Comparison of ENCODE assay signal across 12 cellular contexts in genomic region chr18:41096504-41096903, GRCh38.
DNase-seq lines count a peak whose midpoint lies in the region; ATAC-seq, FAIRE-seq and TF ChIP-seq lines count a peak whose summit lies in the region.
"Had no signal": no experiment of that assay in that cellular context is flagged by ENCODE, and none has a peak within 500 bp of the region (broad histone marks: within the 10 kb centered on the region; RNA-seq: fewer than 3 reads in every experiment).

No MANE protein-coding gene starts in this region.

- H3K27ac ChIP-seq in heart left ventricle (no peak overlapping the region), right cardiac atrium (ENCODE audit: low read length) (no peak overlapping the region), endothelial cell of umbilical vein (ENCODE audit: insufficient read depth, low read depth, low read length) (no peak overlapping the region), HepG2 (ENCODE audit: extremely low read length, insufficient read depth, low read length) (no peak overlapping the region)
- H3K27ac ChIP-seq: right atrium auricular region had no signal

- no peaks in the 10 kb centered on the region for H3K27me3 ChIP-seq in heart left ventricle
- H3K27me3 ChIP-seq in right cardiac atrium (ENCODE audit: control insufficient read depth, insufficient read depth) = no peaks in the 10 kb centered on the region
- no peaks in the 10 kb centered on the region for H3K27me3 ChIP-seq in endothelial cell of umbilical vein (ENCODE audit: control insufficient read depth in 2 of 2, insufficient read depth in 2 of 2, low read length in 2 of 2)
- H3K27me3 ChIP-seq in HepG2 (ENCODE audit: control insufficient read depth in 1 of 2, insufficient read depth in 2 of 2, low read length in 2 of 2) = no peaks in the 10 kb centered on the region
- H3K27me3 ChIP-seq: right atrium auricular region had no signal

- H2AFZ ChIP-seq in endothelial cell of umbilical vein (ENCODE audit: low read depth, low read length) (no peak overlapping the region), HepG2 (ENCODE audit: low read length) (no peak overlapping the region)

- dilution Hi-C loops in endothelial cell of umbilical vein (cut with MboI; ENCODE audit: extremely low pct_ligation_motif_present, low sequenced_read_pairs) = no loop called here

- ATAC-seq in heart left ventricle (peak in 3 of 4 donors; percentile 31 to 67 (median 49)), right cardiac atrium (no peak), HepG2 (no peak), HG03565 (IDR thresholded peaks at IDR 0.05; ENCODE audit: unreplicated experiment) (no peak), GM21390 (IDR thresholded peaks at IDR 0.05; ENCODE audit: unreplicated experiment) (no peak)
- ATAC-seq: stimulated activated naive CD8-positive, alpha-beta T cell treated with anti-CD3 and anti-CD28 coated beads, Interleukin-15, Interleukin-2, amounts not matched to agents 100 U/mL and 50 U/mL, for 24 hours had no signal

- POLR2A ChIA-PET in endothelial cell of umbilical vein (lab: Charles Lee) = no interaction called here
- POLR2A ChIA-PET in HepG2 (lab: Yijun Ruan, JAX) = no interaction called here

- TF ChIP-seq EP300 in HepG2 (IDR thresholded peaks at IDR 0.05; ENCODE audit: low read depth in 2 of 2, low read length in 2 of 2) = no peak
- no peak for TF ChIP-seq EP300 in HepG2 (CRISPR knock-in tag; IDR thresholded peaks at IDR 0.05; ENCODE audit: borderline replicate concordance)

- H4K20me1 ChIP-seq in endothelial cell of umbilical vein (replicated peaks; ENCODE audit: control insufficient read depth, extremely low read depth, insufficient read depth, low read length) = no peaks in the 10 kb centered on the region
- H4K20me1 ChIP-seq in HepG2 (ENCODE audit: insufficient read depth, low read length) = no peaks in the 10 kb centered on the region

- H3K4me3 ChIP-seq in heart left ventricle (no peak overlapping the region), right cardiac atrium (ENCODE audit: low read length) (no peak overlapping the region), endothelial cell of umbilical vein (replicated peaks in 1 of 3; ENCODE audit: insufficient read depth in 1 of 3, low read depth in 1 of 3, low read length in 3 of 3) (no peak overlapping the region), HepG2 (replicated peaks in 1 of 3; ENCODE audit: insufficient read depth in 1 of 3, low read depth in 2 of 3, low read length in 3 of 3) (no peak overlapping the region)
- H3K4me3 ChIP-seq: right atrium auricular region had no signal

- no peaks in the 10 kb centered on the region for H3K36me3 ChIP-seq in heart left ventricle
- H3K36me3 ChIP-seq in endothelial cell of umbilical vein (ENCODE audit: control insufficient read depth in 2 of 2, extremely low read depth in 1 of 2, insufficient read depth in 2 of 2, low read length in 2 of 2) = no peaks in the 10 kb centered on the region
- no peaks in the 10 kb centered on the region for H3K36me3 ChIP-seq in HepG2 (replicated peaks in 1 of 2; ENCODE audit: control insufficient read depth in 1 of 2, insufficient read depth in 2 of 2, low read length in 2 of 2)
- H3K36me3 ChIP-seq: right atrium auricular region had no signal

- no peak for DNase-seq in heart left ventricle
- no peak for DNase-seq in right cardiac atrium
- peak; percentile 99 for DNase-seq in NCI-H748 treated with DMSO at 0.1 percent for 48 hours (lab: John Stamatoyannopoulos, UW)
- peak; percentile 36 for DNase-seq in endothelial cell of umbilical vein (ENCODE audit: low read depth, low spot score)
- no peak for DNase-seq in HepG2 (ENCODE audit: low spot score)
- DNase-seq in stimulated activated naive CD4-positive, alpha-beta T cell treated with Interleukin-2 at 50 U/mL for 16 hours (lab: John Stamatoyannopoulos, UW) = no peak
- DNase-seq: activated CD4-positive, alpha-beta T cell treated with anti-CD3 and anti-CD28 coated beads, Interleukin-2, amount 10 ng/mL, durations not matched to agents 7 days and 5 days; aorta; stimulated activated naive CD8-positive, alpha-beta T cell treated with anti-CD3 and anti-CD28 coated beads, Interleukin-15, Interleukin-2, amounts not matched to agents 100 U/mL and 50 U/mL, for 24 hours had no signal

- FAIRE-seq in endothelial cell of umbilical vein (lab: Jason Lieb, UNC) (no peak), HepG2 (lab: Jason Lieb, UNC) (no peak)

- H3K79me2 ChIP-seq in endothelial cell of umbilical vein (ENCODE audit: control insufficient read depth, insufficient read depth, low read length) (no peaks in the 10 kb centered on the region), HepG2 (ENCODE audit: insufficient read depth, low read length) (no peaks in the 10 kb centered on the region)

- no peaks in the 10 kb centered on the region for H3K9me3 ChIP-seq in heart left ventricle
- H3K9me3 ChIP-seq in right cardiac atrium (ENCODE audit: control insufficient read depth, low read length) = no peaks in the 10 kb centered on the region
- no peaks in the 10 kb centered on the region for H3K9me3 ChIP-seq in endothelial cell of umbilical vein (replicated peaks; ENCODE audit: control insufficient read depth, insufficient read depth, low read length)
- H3K9me3 ChIP-seq in HepG2 (ENCODE audit: low read length) = peaks cover 15% of the 10 kb centered on the region
- H3K9me3 ChIP-seq: right atrium auricular region had no signal

- H3K4me1 ChIP-seq in heart left ventricle (no peaks in the 10 kb centered on the region), right cardiac atrium (ENCODE audit: control insufficient read depth, insufficient read depth, low read length) (no peaks in the 10 kb centered on the region), endothelial cell of umbilical vein (ENCODE audit: control insufficient read depth, extremely low read depth, insufficient read depth, low read length) (no peaks in the 10 kb centered on the region), HepG2 (ENCODE audit: insufficient read depth, low read length) (no peaks in the 10 kb centered on the region)
- H3K4me1 ChIP-seq: right atrium auricular region had no signal

- no peak for TF ChIP-seq RAD21 in HepG2 (CRISPR knock-in tag; IDR thresholded peaks at IDR 0.05)

- in situ Hi-C loops in HepG2 (cut with HindIII; ENCODE audit: extremely low pct_ligation_motif_present, low pct_unique_long_range_greater_than_20kb) = no loop called here

- no peak overlapping the region for H3K9ac ChIP-seq in endothelial cell of umbilical vein (replicated peaks; ENCODE audit: extremely low read depth, insufficient read depth, low read length)
- H3K9ac ChIP-seq in HepG2 (ENCODE audit: insufficient read depth, low read depth, low read length) = no peak overlapping the region

- H3K4me2 ChIP-seq in endothelial cell of umbilical vein (ENCODE audit: insufficient read depth, low read length) = no peak overlapping the region
- no peak overlapping the region for H3K4me2 ChIP-seq in HepG2 (ENCODE audit: low read depth, low read length)

- H3K9me1 ChIP-seq in endothelial cell of umbilical vein (replicated peaks; ENCODE audit: control insufficient read depth, extremely low read depth, insufficient read depth, low read length) = no peaks in the 10 kb centered on the region

- 22 to 25% (median 24%) methylated on average over 5 of the region's 5 CpGs for WGBS in heart left ventricle, 4 donors
- WGBS in right cardiac atrium = 35% methylated on average over 5 of the region's 5 CpGs
- WGBS in HepG2 (ENCODE audit: low lambda C conversion rate) = 8% methylated on average over 5 of the region's 5 CpGs

- CTCF ChIA-PET in endothelial cell of umbilical vein (lab: Charles Lee) = interaction anchor here (1.0 to 2.1 kb wide), 3 partner anchors 161 to 659 kb away, joined by 4 to 19 read pairs (median 4); no protein-coding TSS in a partner anchor
- CTCF ChIA-PET in HepG2 (lab: Yijun Ruan, JAX; ENCODE audit: low intra/inter-chr PET ratio, low total read pairs) = no interaction called here

- TF ChIP-seq POLR2A in heart left ventricle (IDR thresholded peaks at IDR 0.05) (no peak), endothelial cell of umbilical vein (IDR thresholded peaks at IDR 0.05; ENCODE audit: low read depth, low read length) (no peak), HepG2 (IDR thresholded peaks at IDR 0.05; ENCODE audit: insufficient read depth in 1 of 2, low read depth in 2 of 2, low read length in 2 of 2) (no peak)

- TF ChIP-seq CTCF in heart left ventricle (IDR thresholded peaks at IDR 0.05) = peak in 3 of 12 donors; percentile 14 to 16 (median 16)
- no peak for TF ChIP-seq CTCF in endothelial cell of umbilical vein (IDR thresholded peaks at IDR 0.05; ENCODE audit: extremely low read depth in 1 of 2, insufficient read depth in 1 of 2, low read depth in 1 of 2, low read length in 2 of 2)
- no peak for TF ChIP-seq CTCF in HepG2 (CRISPR knock-in tag; IDR thresholded peaks at IDR 0.05)

- intact Hi-C loops in heart left ventricle (cut with DNase I) (loop anchor here in 1 of 10 donors (10.0 kb wide), 1 partner anchor 662 kb away; no protein-coding TSS in a partner anchor), right cardiac atrium (cut with DNase I) (no loop called here), endothelial cell of umbilical vein (cut with micrococcal nuclease) (no loop called here), HepG2 (cut with micrococcal nuclease; ENCODE audit: unreplicated experiment) (no loop called here)

- no TSS peak for BruUV-seq in endothelial cell of umbilical vein (replicated peaks; lab: Mats Ljungman, UMichigan)
- BruUV-seq in HepG2 (replicated peaks; lab: Mats Ljungman, UMichigan) = no TSS peak

TF ChIP-seq in endothelial cell of umbilical vein, 7 proteins besides CTCF, POLR2A, EP300 and RAD21 (continues in another document):
- no peak for TF ChIP-seq JUN (IDR thresholded peaks at IDR 0.05; ENCODE audit: borderline replicate concordance, insufficient read depth, insufficient read length, low read depth)
- no peak for TF ChIP-seq MYC (IDR thresholded peaks at IDR 0.05; ENCODE audit: low read depth, low read length)
- TF ChIP-seq, protein P1, sequence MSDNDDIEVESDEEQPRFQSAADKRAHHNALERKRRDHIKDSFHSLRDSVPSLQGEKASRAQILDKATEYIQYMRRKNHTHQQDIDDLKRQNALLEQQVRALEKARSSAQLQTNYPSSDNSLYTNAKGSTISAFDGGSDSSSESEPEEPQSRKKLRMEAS (IDR thresholded peaks at IDR 0.05; ENCODE audit: insufficient read depth, insufficient read length) = no peak
- no peak for TF ChIP-seq EZH2 (IDR thresholded peaks at IDR 0.05; ENCODE audit: borderline replicate concordance, low read depth, low read length, severe bottlenecking)

TF ChIP-seq in HepG2, 621 proteins besides CTCF, POLR2A, EP300 and RAD21 (continues in another document):
- no peak for TF ChIP-seq ZNF777 (CRISPR knock-in tag; IDR thresholded peaks at IDR 0.05)

Comparison
In these comparisons a context has a peak if more than half of its experiments do, and no peak if none do; other contexts are left out.
1. ATAC-seq: peak in heart left ventricle (3 of 4); none in right cardiac atrium (0 of 2), HepG2 (single experiment), HG03565 (single experiment) and GM21390 (single experiment).
2. DNase-seq: peak in NCI-H748 treated with DMSO at 0.1 percent for 48 hours (single experiment) and endothelial cell of umbilical vein (single experiment); none in heart left ventricle (0 of 5), right cardiac atrium (0 of 3), HepG2 (single experiment) and stimulated activated naive CD4-positive, alpha-beta T cell treated with Interleukin-2 at 50 U/mL for 16 hours (single experiment).